In genomic region chr2:179720173-179720772, GRCh38 we compare ENCODE assay signal across 18 cellular contexts.
DNase-seq lines count a peak whose midpoint lies in the region; ATAC-seq, FAIRE-seq and TF ChIP-seq lines count a peak whose summit lies in the region.
"Had no signal": no experiment of that assay in that cellular context is flagged by ENCODE, and none has a peak within 500 bp of the region (broad histone marks: within the 10 kb centered on the region; RNA-seq: fewer than 3 reads in every experiment).

No MANE protein-coding gene starts in this region.

- POLR2A ChIA-PET in HepG2 (lab: Yijun Ruan, JAX) (no interaction called here), K562 (lab: Yijun Ruan, JAX) (interaction anchor here (1.1 kb wide), 1 partner anchor 12 kb away, joined by 3 read pairs; no protein-coding TSS in a partner anchor)

- no peaks in the 10 kb centered on the region for H4K20me1 ChIP-seq in HepG2 (ENCODE audit: insufficient read depth, low read length)
- no peaks in the 10 kb centered on the region for H4K20me1 ChIP-seq in K562 (replicated peaks; ENCODE audit: control insufficient read depth, insufficient read depth, low read length)
- H4K20me1 ChIP-seq: BLaER1 had no signal

- BruUV-seq in HepG2 (replicated peaks; lab: Mats Ljungman, UMichigan) (no TSS peak), K562 (replicated peaks; lab: Mats Ljungman, UMichigan) (no TSS peak)

- H3K18ac ChIP-seq in mesendoderm (ENCODE audit: low read length), result no peak overlapping the region

- H3K79me2 ChIP-seq in HepG2 (ENCODE audit: insufficient read depth, low read length) (no peaks in the 10 kb centered on the region), K562 (ENCODE audit: control insufficient read depth, insufficient read depth, low read length) (no peaks in the 10 kb centered on the region), mesendoderm (ENCODE audit: control insufficient read depth, insufficient read depth, low read length) (no peaks in the 10 kb centered on the region)

- H3K79me1 ChIP-seq in mesendoderm (ENCODE audit: low read length), result no peaks in the 10 kb centered on the region

- H3K9me1 ChIP-seq in K562 (ENCODE audit: control insufficient read depth, insufficient read depth, low read length), result no peaks in the 10 kb centered on the region

- H2BK5ac ChIP-seq in mesendoderm (ENCODE audit: low read length), result no peak overlapping the region

- FAIRE-seq in HepG2 (lab: Jason Lieb, UNC) (no peak), K562 (lab: Jason Lieb, UNC) (no peak)
- FAIRE-seq: HTR-8/SVneo had no signal

- H3K36me3 ChIP-seq in HepG2 (replicated peaks in 1 of 2; ENCODE audit: control insufficient read depth in 1 of 2, insufficient read depth in 2 of 2, low read length in 2 of 2) (no peaks in the 10 kb centered on the region), right lobe of liver (no peaks in the 10 kb centered on the region), K562 (ENCODE audit: control insufficient read depth, insufficient read depth, low read length) (no peaks in the 10 kb centered on the region), mesendoderm (ENCODE audit: control insufficient read depth, insufficient read depth, low read length) (no peaks in the 10 kb centered on the region)
- H3K36me3 ChIP-seq: BLaER1 had no signal

- no peak overlapping the region for H3K4ac ChIP-seq in mesendoderm (ENCODE audit: low read depth, low read length)

- H3K4me1 ChIP-seq in HepG2 (ENCODE audit: insufficient read depth, low read length), result no peaks in the 10 kb centered on the region
- H3K4me1 ChIP-seq in right lobe of liver, result no peaks in the 10 kb centered on the region
- no peaks in the 10 kb centered on the region for H3K4me1 ChIP-seq in K562 (replicated peaks in 1 of 2; ENCODE audit: control insufficient read depth in 2 of 2, insufficient read depth in 2 of 2, low read length in 2 of 2)
- H3K4me1 ChIP-seq in mesendoderm (ENCODE audit: control insufficient read depth, low read depth, low read length), result no peaks in the 10 kb centered on the region
- H3K4me1 ChIP-seq: BLaER1 had no signal

- TF ChIP-seq POLR2A in HepG2 (IDR thresholded peaks at IDR 0.05; ENCODE audit: insufficient read depth in 1 of 2, low read depth in 2 of 2, low read length in 2 of 2), result no peak
- no peak for TF ChIP-seq POLR2A in right lobe of liver (IDR thresholded peaks at IDR 0.05)
- no peak for TF ChIP-seq POLR2A in K562 (conservative IDR thresholded peaks at IDR 0.05)

- TF ChIP-seq RAD21 in HepG2 (CRISPR knock-in tag; IDR thresholded peaks at IDR 0.05) (no peak), K562 (CRISPR knock-in tag; conservative IDR thresholded peaks at IDR 0.05 in 1 of 2, IDR thresholded peaks at IDR 0.05 in 1 of 2) (no peak)

- H2BK120ac ChIP-seq in mesendoderm (ENCODE audit: low read depth, low read length), result no peak overlapping the region

- no peak overlapping the region for H3K56ac ChIP-seq in mesendoderm (ENCODE audit: low read length)

- no peak overlapping the region for H4K5ac ChIP-seq in mesendoderm (ENCODE audit: low read length)

- ATAC-seq in HepG2, result no peak
- ATAC-seq in right lobe of liver, result no peak
- ATAC-seq in K562, result no peak
- ATAC-seq in GM21723 (IDR thresholded peaks at IDR 0.05; ENCODE audit: unreplicated experiment), result no peak
- ATAC-seq: HCT116 had no signal

- H3K4me3 ChIP-seq in HepG2 (replicated peaks in 1 of 3; ENCODE audit: insufficient read depth in 1 of 3, low read depth in 2 of 3, low read length in 3 of 3) (no peak overlapping the region), right lobe of liver (no peak overlapping the region), K562 (no peak overlapping the region), mesendoderm (ENCODE audit: low read length) (no peak overlapping the region)
- H3K4me3 ChIP-seq: BLaER1 had no signal

- H2BK15ac ChIP-seq in mesendoderm (replicated peaks; ENCODE audit: low read depth), result no peak overlapping the region

- no peak overlapping the region for H4K8ac ChIP-seq in mesendoderm (ENCODE audit: low read depth, low read length)

- TF ChIP-seq CTCF in HepG2 (CRISPR knock-in tag; IDR thresholded peaks at IDR 0.05) (no peak), right lobe of liver (IDR thresholded peaks at IDR 0.05) (no peak), K562 (IDR thresholded peaks at IDR 0.05 in 2 of 3, conservative IDR thresholded peaks at IDR 0.05 in 1 of 3; ENCODE audit: insufficient read depth in 2 of 3, low read depth in 1 of 3, low read length in 3 of 3) (no peak)

- H3K27me3 ChIP-seq in HepG2 (ENCODE audit: control insufficient read depth in 1 of 2, insufficient read depth in 2 of 2, low read length in 2 of 2) (peaks cover 0 to 4% of the 10 kb centered on the region in 2 experiments; a peak in 1 of 5 replicates), right lobe of liver (no peaks in the 10 kb centered on the region), K562 (ENCODE audit: control insufficient read depth in 2 of 2, insufficient read depth in 2 of 2, low read length in 2 of 2) (no peaks in the 10 kb centered on the region), mesendoderm (ENCODE audit: insufficient read depth, low read length, poor library complexity) (no peaks in the 10 kb centered on the region)
- H3K27me3 ChIP-seq: BLaER1 had no signal

- no peak overlapping the region for H3K9ac ChIP-seq in HepG2 (ENCODE audit: insufficient read depth, low read depth, low read length)
- no peak overlapping the region for H3K9ac ChIP-seq in K562 (ENCODE audit: insufficient read depth in 1 of 2, low read depth in 2 of 2, low read length in 2 of 2)
- no peak overlapping the region for H3K9ac ChIP-seq in mesendoderm (ENCODE audit: low read length)
- H3K9ac ChIP-seq: BLaER1 had no signal

- TF ChIP-seq EP300 in HepG2 (IDR thresholded peaks at IDR 0.05; ENCODE audit: low read depth in 2 of 2, low read length in 2 of 2) (no peak), HepG2 (CRISPR knock-in tag; IDR thresholded peaks at IDR 0.05; ENCODE audit: borderline replicate concordance) (no peak), K562 (IDR thresholded peaks at IDR 0.05; ENCODE audit: low read length) (no peak)

- no peak for DNase-seq in HepG2 (ENCODE audit: low spot score)
- no peak for DNase-seq in right lobe of liver
- DNase-seq in K562 (ENCODE audit: extremely low read depth in 1 of 4, low spot score in 3 of 4), result no peak
- peak; percentile 7 for DNase-seq in mesendoderm
- DNase-seq in T-helper 9 cell, result no peak
- no peak for DNase-seq in activated naive CD4-positive, alpha-beta T cell treated with anti-CD3 and anti-CD28 coated beads, Interleukin-2, amount 50 U/mL, for 16 hours
- DNase-seq: 8988T; CD4-positive, alpha-beta memory T cell; DMS79 treated with DMSO at 0.1 percent for 48 hours; GF-D8; GOT3; H7; HFFc6; KG1 had no signal

- in situ Hi-C loops in HepG2 (cut with HindIII; ENCODE audit: extremely low pct_ligation_motif_present, low pct_unique_long_range_greater_than_20kb) (no loop called here), K562 (cut with MboI) (no loop called here)

- H3K27ac ChIP-seq in HepG2 (ENCODE audit: extremely low read length, insufficient read depth, low read length), result no peak overlapping the region
- no peak overlapping the region for H3K27ac ChIP-seq in right lobe of liver
- no peak overlapping the region for H3K27ac ChIP-seq in K562 (ENCODE audit: extremely low read depth, low read depth, low read length)
- no peak overlapping the region for H3K27ac ChIP-seq in mesendoderm (ENCODE audit: low read depth, low read length)
- H3K27ac ChIP-seq: BLaER1 had no signal

- intact Hi-C loops in HepG2 (cut with micrococcal nuclease; ENCODE audit: unreplicated experiment) (no loop called here), right lobe of liver (cut with DNase I) (no loop called here), K562 (cut with micrococcal nuclease) (no loop called here)

- CTCF ChIA-PET in HepG2 (lab: Yijun Ruan, JAX; ENCODE audit: low intra/inter-chr PET ratio, low total read pairs), result no interaction called here
- CTCF ChIA-PET in K562 (lab: Yijun Ruan, JAX; ENCODE audit: low intra/inter-chr PET ratio), result no interaction called here

- H3K4me2 ChIP-seq in HepG2 (ENCODE audit: low read depth, low read length) (no peak overlapping the region), K562 (ENCODE audit: insufficient read depth, low read length) (no peak overlapping the region), mesendoderm (ENCODE audit: low read length) (no peak overlapping the region)
- H3K4me2 ChIP-seq: BLaER1 had no signal

- no peak overlapping the region for H2AK5ac ChIP-seq in mesendoderm (ENCODE audit: low read length)

- H2AFZ ChIP-seq in HepG2 (ENCODE audit: low read length) (no peak overlapping the region), K562 (ENCODE audit: low read depth, low read length) (no peak overlapping the region)

- no peak overlapping the region for H3K23ac ChIP-seq in mesendoderm (ENCODE audit: low read length)

- H3K9me3 ChIP-seq in HepG2 (ENCODE audit: low read length), result no peaks in the 10 kb centered on the region
- no peaks in the 10 kb centered on the region for H3K9me3 ChIP-seq in right lobe of liver
- H3K9me3 ChIP-seq in K562 (replicated peaks; ENCODE audit: control insufficient read depth, insufficient read depth, low read depth, low read length), result no peaks in the 10 kb centered on the region
- H3K9me3 ChIP-seq: BLaER1 had no signal

TF ChIP-seq in HepG2, 621 proteins besides CTCF, POLR2A, EP300 and RAD21 (continues in another document):
- TF ChIP-seq, protein P1, sequence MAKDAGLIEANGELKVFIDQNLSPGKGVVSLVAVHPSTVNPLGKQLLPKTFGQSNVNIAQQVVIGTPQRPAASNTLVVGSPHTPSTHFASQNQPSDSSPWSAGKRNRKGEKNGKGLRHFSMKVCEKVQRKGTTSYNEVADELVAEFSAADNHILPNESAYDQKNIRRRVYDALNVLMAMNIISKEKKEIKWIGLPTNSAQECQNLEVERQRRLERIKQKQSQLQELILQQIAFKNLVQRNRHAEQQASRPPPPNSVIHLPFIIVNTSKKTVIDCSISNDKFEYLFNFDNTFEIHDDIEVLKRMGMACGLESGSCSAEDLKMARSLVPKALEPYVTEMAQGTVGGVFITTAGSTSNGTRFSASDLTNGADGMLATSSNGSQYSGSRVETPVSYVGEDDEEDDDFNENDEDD (CRISPR knock-in tag; IDR thresholded peaks at IDR 0.05; ENCODE audit: borderline replicate concordance), result no peak
- TF ChIP-seq MAFG (CRISPR knock-in tag; IDR thresholded peaks at IDR 0.05) (no peak), HNRNPK (IDR thresholded peaks at IDR 0.05; ENCODE audit: low read depth, low read length, poor library complexity, severe bottlenecking) (peak; percentile 92)

TF ChIP-seq in K562, 482 proteins besides CTCF, POLR2A, EP300 and RAD21:
- TF ChIP-seq PCBP2 (IDR thresholded peaks at IDR 0.05; ENCODE audit: low read depth, low read length, poor library complexity, severe bottlenecking) (peak; percentile 92), ASH1L (IDR thresholded peaks at IDR 0.05; ENCODE audit: borderline replicate concordance, low read depth, partially characterized antibody) (no peak)

Comparison
In these comparisons a context has a peak if more than half of its experiments do, and no peak if none do; other contexts are left out.
1. Of the 241 proteins assayed by ChIP-seq in both HepG2 and K562: peak only in HepG2: HNRNPK and PCBP1; only in K562: none; in both: PCBP2; in neither: 238.